Comparison of ENCODE assay signal across 17 cellular contexts in the genomic region with DNA sequence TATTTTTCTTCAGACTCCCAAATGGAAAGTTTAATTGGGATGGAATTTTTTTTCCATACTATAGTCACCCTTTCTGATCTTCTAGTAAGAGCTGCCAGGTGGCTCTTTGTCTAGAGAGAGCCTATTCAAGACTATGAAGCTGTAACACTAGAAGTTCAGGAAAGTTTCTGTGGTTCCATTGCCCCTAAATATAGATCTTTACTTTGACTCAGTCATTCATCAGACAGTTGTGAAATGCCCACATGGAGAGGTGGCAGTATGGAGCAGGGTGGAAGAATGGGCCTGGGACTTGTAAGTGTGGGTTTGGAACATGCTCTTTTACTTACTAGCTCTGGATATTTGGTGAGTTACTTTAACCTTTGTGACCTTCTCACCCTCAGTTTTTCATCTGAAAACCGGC.
DNase-seq lines count a peak whose midpoint lies in the region; ATAC-seq and TF ChIP-seq lines count a peak whose summit lies in the region.
"Had no signal": no experiment of that assay in that cellular context is flagged by ENCODE, and none has a peak within 500 bp of the region (broad histone marks: within the 10 kb centered on the region; RNA-seq: fewer than 3 reads in every experiment).

No MANE protein-coding gene starts in this region.

- H3K9me3 ChIP-seq in Panc1 (ENCODE audit: control insufficient read depth, insufficient read depth, low read depth, low read length), result no peaks in the 10 kb centered on the region
- no peaks in the 10 kb centered on the region for H3K9me3 ChIP-seq in skeletal muscle tissue (ENCODE audit: control insufficient read depth in 3 of 3, low read length in 3 of 3)
- H3K9me3 ChIP-seq: heart left ventricle, pancreas, tibial nerve had no signal

- no peaks in the 10 kb centered on the region for H3K4me1 ChIP-seq in Panc1 (ENCODE audit: control insufficient read depth, insufficient read depth, low read length)
- peaks cover 5 to 26% (median 11%) of the 10 kb centered on the region in 3 donors for H3K4me1 ChIP-seq in skeletal muscle tissue (ENCODE audit: control insufficient read depth in 3 of 3, insufficient read depth in 3 of 3, low read length in 3 of 3)
- H3K4me1 ChIP-seq: pancreas, tibial nerve had no signal

- peak; percentile 37 for DNase-seq in NCI-H2171 treated with DMSO at 0.1 percent for 48 hours (lab: John Stamatoyannopoulos, UW)
- DNase-seq in NCI-H2171 (lab: John Stamatoyannopoulos, UW), result no peak
- no peak for DNase-seq in Panc1 (ENCODE audit: low read depth, low spot score)
- DNase-seq in fibroblast of gingiva (ENCODE audit: low read depth), result peak; percentile 18
- no peak for DNase-seq in NOMO-1 treated with DMSO at 0.1 percent for 48 hours (lab: John Stamatoyannopoulos, UW; ENCODE audit: unreplicated experiment)
- DNase-seq: activated effector memory CD4-positive, alpha-beta T cell treated with Interleukin-2 at 50 U/mL for 16 hours; DMS53; erythroblast; heart left ventricle; NCI-H1105 treated with DMSO at 0.1 percent for 48 hours; pancreas had no signal

- CTCF ChIA-PET in Panc1 (lab: Charles Lee), result no interaction called here

- H3K9ac ChIP-seq in skeletal muscle tissue (ENCODE audit: low read depth in 1 of 3, low read length in 3 of 3), result no peak overlapping the region

- in situ Hi-C loops in Panc1 (cut with HindIII; ENCODE audit: low pct_unique_long_range_greater_than_20kb, low sequenced_read_pairs), result no loop called here

- no peak overlapping the region for H3K4me3 ChIP-seq in Panc1 (ENCODE audit: low read depth in 2 of 2, low read length in 2 of 2)
- no peak overlapping the region for H3K4me3 ChIP-seq in skeletal muscle tissue (ENCODE audit: low read length in 3 of 3)
- H3K4me3 ChIP-seq: coronary artery, heart left ventricle, pancreas, smooth muscle cell, tibial nerve had no signal

- H3K27me3 ChIP-seq in Panc1 (ENCODE audit: control insufficient read depth, insufficient read depth, low read length) (no peaks in the 10 kb centered on the region), skeletal muscle tissue (ENCODE audit: control insufficient read depth in 3 of 3, insufficient read depth in 3 of 3, low read length in 3 of 3) (no peaks in the 10 kb centered on the region)
- H3K27me3 ChIP-seq: heart left ventricle, pancreas, tibial nerve had no signal

- ATAC-seq in Panc1 (no peak), GM18505 (IDR thresholded peaks at IDR 0.05; ENCODE audit: unreplicated experiment) (no peak), GM18907 (IDR thresholded peaks at IDR 0.05; ENCODE audit: unreplicated experiment) (no peak)
- ATAC-seq: heart left ventricle, pancreas had no signal

- no peak overlapping the region for H3K27ac ChIP-seq in Panc1 (ENCODE audit: low read length)
- peak overlapping the region; percentile 43 for H3K27ac ChIP-seq in skeletal muscle tissue (ENCODE audit: low read depth, low read length)
- H3K27ac ChIP-seq: coronary artery, heart left ventricle, pancreas, tibial nerve had no signal

- no TSS peak for BruUV-seq in Panc1 (replicated peaks; lab: Mats Ljungman, UMichigan)

- intact Hi-C loops in Panc1 (cut with micrococcal nuclease; ENCODE audit: unreplicated experiment), result no loop called here

- 0 out of 2 replicates have a peak, but pooled peaks have one; percentile 7 for TF ChIP-seq CTCF in Panc1 (IDR thresholded peaks at IDR 0.05)

- POLR2A ChIA-PET in Panc1 (lab: Charles Lee), result no interaction called here

- no peak for TF ChIP-seq POLR2A in GM18505 (IDR thresholded peaks at IDR 0.05; ENCODE audit: borderline replicate concordance, extremely low read depth, insufficient read depth, insufficient read length)

- H3K36me3 ChIP-seq in Panc1 (ENCODE audit: control insufficient read depth, insufficient read depth, low read length) (peaks cover 4% of the 10 kb centered on the region), skeletal muscle tissue (ENCODE audit: control insufficient read depth in 3 of 3, insufficient read depth in 3 of 3, low read length in 3 of 3) (peaks cover 0 to 2% (median 0%) of the 10 kb centered on the region in 3 donors)
- H3K36me3 ChIP-seq: pancreas had no signal

Comparison
In these comparisons a context has a peak if more than half of its experiments do, and no peak if none do; other contexts are left out.
1. DNase-seq: peak in NCI-H2171 treated with DMSO at 0.1 percent for 48 hours (single experiment) and fibroblast of gingiva (single experiment); none in NCI-H2171 (single experiment), Panc1 (single experiment) and NOMO-1 treated with DMSO at 0.1 percent for 48 hours (single experiment).